ENCODE assay signal across 12 cellular contexts in the genomic region with DNA sequence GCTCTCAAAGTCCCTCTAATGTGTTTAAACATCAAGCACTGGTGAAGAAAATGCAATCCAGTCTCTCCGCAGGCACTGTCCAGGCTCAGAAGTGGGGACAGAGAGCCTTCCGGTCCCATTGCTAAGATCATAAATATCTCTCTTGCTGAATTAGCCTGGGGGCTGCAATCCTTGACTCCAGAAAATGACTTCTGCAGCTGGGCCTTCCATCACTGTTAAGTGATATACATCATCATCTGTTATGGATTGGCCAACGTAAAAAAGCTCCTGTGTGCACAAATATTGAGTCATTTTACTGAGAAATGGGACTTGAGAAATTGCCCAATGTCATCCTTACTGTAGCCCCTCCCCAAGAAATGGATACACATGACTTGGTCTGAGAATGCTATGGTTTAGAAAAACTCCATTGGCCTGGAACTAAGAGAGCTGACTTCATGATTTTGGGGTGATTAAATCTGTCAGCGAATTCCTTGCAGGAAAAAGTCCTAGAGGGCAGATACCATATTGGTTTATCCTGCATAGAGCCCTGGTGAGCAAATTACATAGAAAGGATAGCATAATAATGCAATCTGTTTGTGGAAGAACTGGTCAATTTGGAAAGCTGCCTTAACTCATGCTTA.
A peak's percentile ranks its signal among the peaks of the same experiment; 100 is the strongest.
DNase-seq lines count a peak whose midpoint lies in the region; ATAC-seq and FAIRE-seq lines count a peak whose summit lies in the region.
"Had no signal": no experiment of that assay in that cellular context is flagged by ENCODE, and none has a peak within 500 bp of the region (broad histone marks: within the 10 kb centered on the region; RNA-seq: fewer than 3 reads in every experiment).

No MANE protein-coding gene starts in this region.

- H3K36me3 ChIP-seq in trophoblast cell (ENCODE audit: control insufficient read depth in 1 of 2, insufficient read depth in 2 of 2, low read length in 2 of 2) (no peaks in the 10 kb centered on the region), small intestine (ENCODE audit: control insufficient read depth in 2 of 2, insufficient read depth in 2 of 2, low read length in 2 of 2) (no peaks in the 10 kb centered on the region)
- H3K36me3 ChIP-seq: SJSA1 had no signal

- H3K27ac ChIP-seq in trophoblast cell (ENCODE audit: low read depth, low read length): no peak overlapping the region
- H3K27ac ChIP-seq in small intestine (ENCODE audit: low read depth in 1 of 2, low read length in 1 of 2): no peak overlapping the region
- H3K27ac ChIP-seq: SJSA1 had no signal

- H3K18ac ChIP-seq in trophoblast cell (ENCODE audit: low read length): no peak overlapping the region

- no peak overlapping the region for H3K14ac ChIP-seq in trophoblast cell (ENCODE audit: low read length)

- no peak overlapping the region for H2BK12ac ChIP-seq in trophoblast cell (ENCODE audit: low read length)

- H2AK5ac ChIP-seq in trophoblast cell (ENCODE audit: low read length): no peak overlapping the region

- H3K9ac ChIP-seq in trophoblast cell (ENCODE audit: low read length): no peak overlapping the region

- H3K23ac ChIP-seq in trophoblast cell (ENCODE audit: low read length): no peak overlapping the region

- no peaks in the 10 kb centered on the region for H3K79me2 ChIP-seq in trophoblast cell (ENCODE audit: control insufficient read depth, insufficient read depth, low read length, poor library complexity)

- no peak overlapping the region for H4K91ac ChIP-seq in trophoblast cell (ENCODE audit: low read depth, low read length)

- no peak overlapping the region for H2BK120ac ChIP-seq in trophoblast cell (ENCODE audit: insufficient read depth, low read length, poor library complexity)

- H3K9me3 ChIP-seq in trophoblast cell (ENCODE audit: insufficient read depth, low read depth, low read length): peaks cover 1% of the 10 kb centered on the region
- H3K9me3 ChIP-seq in small intestine (ENCODE audit: control insufficient read depth, low read depth): no peaks in the 10 kb centered on the region
- H3K9me3 ChIP-seq: SJSA1 had no signal

- H3K27me3 ChIP-seq in trophoblast cell (ENCODE audit: insufficient read depth, low read length): no peaks in the 10 kb centered on the region
- no peaks in the 10 kb centered on the region for H3K27me3 ChIP-seq in small intestine (ENCODE audit: control insufficient read depth in 2 of 2, insufficient read depth in 2 of 2, low read length in 2 of 2)
- H3K27me3 ChIP-seq: SJSA1 had no signal

- no peak for FAIRE-seq in small intestine (lab: Jason Lieb, UNC)

- H4K12ac ChIP-seq in trophoblast cell (ENCODE audit: low read depth, low read length): no peak overlapping the region

- no peak overlapping the region for H2BK5ac ChIP-seq in trophoblast cell (ENCODE audit: low read depth, low read length, poor library complexity)

- H3K4me3 ChIP-seq in trophoblast cell (ENCODE audit: low read depth, low read length): no peak overlapping the region
- no peak overlapping the region for H3K4me3 ChIP-seq in small intestine (ENCODE audit: low read depth in 1 of 2, low read length in 2 of 2)
- H3K4me3 ChIP-seq: SJSA1 had no signal

- H3K79me1 ChIP-seq in trophoblast cell (ENCODE audit: low read length): peaks cover 2% of the 10 kb centered on the region

- H3K4me2 ChIP-seq in trophoblast cell (ENCODE audit: low read length): no peak overlapping the region

- ATAC-seq in GM21528 (IDR thresholded peaks at IDR 0.05; ENCODE audit: low FRiP score, unreplicated experiment): no peak

- in situ Hi-C loops in Caki2 (cut with HindIII; ENCODE audit: low pct_unique_long_range_greater_than_20kb, low sequenced_read_pairs): no loop called here

- H3K4me1 ChIP-seq in trophoblast cell (ENCODE audit: control insufficient read depth in 1 of 2, insufficient read depth in 2 of 2, low read length in 2 of 2) (peaks cover 6 to 9% of the 10 kb centered on the region in 2 experiments), small intestine (ENCODE audit: control insufficient read depth in 2 of 2, insufficient read depth in 1 of 2, low read depth in 1 of 2, low read length in 1 of 2) (no peaks in the 10 kb centered on the region)
- H3K4me1 ChIP-seq: SJSA1 had no signal

- no peak overlapping the region for H3K4ac ChIP-seq in trophoblast cell (ENCODE audit: low read depth, low read length)

- H2AFZ ChIP-seq in trophoblast cell (ENCODE audit: insufficient read depth, low read length, poor library complexity): no peak overlapping the region

- WGBS in trophoblast cell (ENCODE audit: extremely low coverage, insufficient coverage, insufficient read length): no CpG with 5 or more reads among the region's 4 CpGs
- WGBS in small intestine, 3 donors: 66 to 76% (median 76%) methylated on average over 4 of the region's 4 CpGs

- H4K8ac ChIP-seq in trophoblast cell (ENCODE audit: low read depth, low read length): no peak overlapping the region

- peak; percentile 97 for DNase-seq in Caki2 (ENCODE audit: low read depth)
- peak; percentile 54 for DNase-seq in NCI-H460 (ENCODE audit: extremely low read depth, low read depth)
- peak; percentile 24 for DNase-seq in fibroblast of peridontal ligament (ENCODE audit: extremely low read depth)
- DNase-seq in trophoblast cell: peak; percentile 93 to 98
- DNase-seq in NCI-H1105 (lab: John Stamatoyannopoulos, UW): no peak
- DNase-seq in small intestine: no peak
- DNase-seq: HCEC 1CT; NCI-H1930; NCI-H526; NK-92 treated with Interleukin-12 subunit alpha and Interleukin-12 subunit beta, amount 100 ng/mL, for 24 hours had no signal

Comparison
In these comparisons a context has a peak if more than half of its experiments do, and no peak if none do; other contexts are left out.
1. DNase-seq: peak in Caki2 (single experiment), NCI-H460 (single experiment), fibroblast of peridontal ligament (single experiment) and trophoblast cell (2 of 2); none in NCI-H1105 (single experiment) and small intestine (single experiment).